8 cellular contexts compared by ENCODE assay signal in genomic region chr14:104665663-104666522, GRCh38. TPM values are rescaled to one million over a fixed set of nuclear protein-coding genes. Genes with fewer than 3 reads are reported as not detected.
DNase-seq lines count a peak whose midpoint lies in the region; ATAC-seq, FAIRE-seq and TF ChIP-seq lines count a peak whose summit lies in the region.

No MANE protein-coding gene starts in this region.

- H3K4me3 ChIP-seq in HFF-Myc (replicated peaks; ENCODE audit: low read depth, low read length) = no peak overlapping the region
- no peak overlapping the region for H3K4me3 ChIP-seq in fibroblast of pulmonary artery (replicated peaks; ENCODE audit: low read depth, low read length)
- no peak overlapping the region for H3K4me3 ChIP-seq in osteoblast (ENCODE audit: insufficient read depth, low read length)
- H3K4me3 ChIP-seq in gastrocnemius medialis = no peak overlapping the region

- no peak for TF ChIP-seq POLR2A in gastrocnemius medialis (IDR thresholded peaks at IDR 0.05)
- TF ChIP-seq POLR2A in GM12892 (IDR thresholded peaks at IDR 0.05; ENCODE audit: low read depth, low read length) = no peak

- ATAC-seq in gastrocnemius medialis = no peak

- H3K27me3 ChIP-seq in osteoblast (ENCODE audit: insufficient read depth, low read length) = no peaks in the 10 kb centered on the region
- H3K27me3 ChIP-seq in gastrocnemius medialis = peaks cover 0 to 3% (median 3%) of the 10 kb centered on the region in 3 donors

- CTCF ChIA-PET in activated CD4-positive, alpha-beta T cell treated with anti-CD3 and anti-CD28 coated beads, Interleukin-2, amount 10 ng/mL, durations not matched to agents 7 days and 5 days (lab: Charles Lee) = interaction anchor here (1.0 kb wide), 1 partner anchor 11 kb away, joined by 4 read pairs; no protein-coding TSS in a partner anchor

- POLR2A ChIA-PET in activated CD4-positive, alpha-beta T cell treated with anti-CD3 and anti-CD28 coated beads, Interleukin-2, amount 10 ng/mL, durations not matched to agents 7 days and 5 days (lab: Charles Lee) = no interaction called here

- FAIRE-seq in A204.1 (lab: Jason Lieb, UNC) (peak; percentile 84), GM12892 (lab: Jason Lieb, UNC) (no peak)

- peak overlapping the region; percentile 93 for H2AFZ ChIP-seq in osteoblast (ENCODE audit: low read length)

- H3K27ac Mint-ChIP-seq in activated CD4-positive, alpha-beta T cell treated with anti-CD3 and anti-CD28 coated beads, Interleukin-2, amount 10 ng/mL, durations not matched to agents 7 days and 5 days = peak overlapping the region; percentile 11

- no peaks in the 10 kb centered on the region for H3K79me2 ChIP-seq in osteoblast (ENCODE audit: insufficient read depth, low read length)

- H3K36me3 ChIP-seq in osteoblast (ENCODE audit: insufficient read depth, low read length) (no peaks in the 10 kb centered on the region), gastrocnemius medialis (no peaks in the 10 kb centered on the region)

- in situ Hi-C loops in gastrocnemius medialis (cut with MboI; ENCODE audit: low sequenced_read_pairs in 4 of 4) = no loop called here

- H4K20me1 ChIP-seq in osteoblast (ENCODE audit: insufficient read depth, low read length) = no peaks in the 10 kb centered on the region

- intact Hi-C loops in gastrocnemius medialis (cut with DNase I; ENCODE audit: low total_unique reads) = no loop called here

- peak overlapping the region; percentile 23 for H3K4me2 ChIP-seq in osteoblast (ENCODE audit: insufficient read depth, low read length)

- no peaks in the 10 kb centered on the region for H3K36me3 Mint-ChIP-seq in activated CD4-positive, alpha-beta T cell treated with anti-CD3 and anti-CD28 coated beads, Interleukin-2, amount 10 ng/mL, durations not matched to agents 7 days and 5 days (ENCODE audit: low read depth)

- H3K27ac ChIP-seq in osteoblast (ENCODE audit: low read depth, low read length) (no peak overlapping the region), gastrocnemius medialis (no peak overlapping the region)

- no peaks in the 10 kb centered on the region for H3K4me1 ChIP-seq in osteoblast (ENCODE audit: insufficient read depth, low read length)
- peaks cover 0 to 4% of the 10 kb centered on the region in 2 donors for H3K4me1 ChIP-seq in gastrocnemius medialis

- no peaks in the 10 kb centered on the region for H3K9me3 Mint-ChIP-seq in activated CD4-positive, alpha-beta T cell treated with anti-CD3 and anti-CD28 coated beads, Interleukin-2, amount 10 ng/mL, durations not matched to agents 7 days and 5 days

- TF ChIP-seq CTCF in HFF-Myc (IDR thresholded peaks at IDR 0.05; ENCODE audit: low read depth, low read length, missing control alignments) = peak; percentile 19
- TF ChIP-seq CTCF in fibroblast of pulmonary artery (IDR thresholded peaks at IDR 0.05; ENCODE audit: low read length, missing control alignments) = peak; percentile 18
- TF ChIP-seq CTCF in osteoblast (IDR thresholded peaks at IDR 0.05; ENCODE audit: extremely low read depth, low read depth, low read length) = peak; percentile 32
- peak in 2 of 5 experiments; percentile 33 to 49 for TF ChIP-seq CTCF in gastrocnemius medialis (IDR thresholded peaks at IDR 0.05 in 4 of 5, conservative IDR thresholded peaks at IDR 0.05 in 1 of 5)

- H3K27me3 Mint-ChIP-seq in activated CD4-positive, alpha-beta T cell treated with anti-CD3 and anti-CD28 coated beads, Interleukin-2, amount 10 ng/mL, durations not matched to agents 7 days and 5 days = peaks cover 18% of the 10 kb centered on the region

- DNase-seq in HFF-Myc (ENCODE audit: extremely low read depth, low read depth) (no peak), fibroblast of pulmonary artery (ENCODE audit: low read depth) (no peak), osteoblast (ENCODE audit: insufficient read length, low spot score, missing footprints) (peak; percentile 86), gastrocnemius medialis (no peak), AG20443 (ENCODE audit: low spot score) (no peak), GM12892 (ENCODE audit: insufficient read length) (no peak)
- DNase-seq in activated CD4-positive, alpha-beta T cell treated with anti-CD3 and anti-CD28 coated beads, Interleukin-2, amount 10 ng/mL, durations not matched to agents 7 days and 5 days = peak; percentile 64

- H3K9me3 ChIP-seq in osteoblast (ENCODE audit: low read depth, low read length) = no peaks in the 10 kb centered on the region
- H3K9me3 ChIP-seq in gastrocnemius medialis = no peaks in the 10 kb centered on the region

- peaks cover 28% of the 10 kb centered on the region for H3K4me1 Mint-ChIP-seq in activated CD4-positive, alpha-beta T cell treated with anti-CD3 and anti-CD28 coated beads, Interleukin-2, amount 10 ng/mL, durations not matched to agents 7 days and 5 days

- H3K4me3 Mint-ChIP-seq in activated CD4-positive, alpha-beta T cell treated with anti-CD3 and anti-CD28 coated beads, Interleukin-2, amount 10 ng/mL, durations not matched to agents 7 days and 5 days = no peak overlapping the region

RNA-seq across cellular contexts. Expression of gene INF2, which starts 23.5 kb away (rescaled TPM):
- total RNA-seq in activated CD4-positive, alpha-beta T cell treated with anti-CD3 and anti-CD28 coated beads, Interleukin-2, amount 10 ng/mL, durations not matched to agents 7 days and 5 days = 100 to 1,000 TPM; 163 to 171 TPM
- total RNA-seq in osteoblast = 46.6 and 49.2 TPM in 2 replicates
- total RNA-seq in gastrocnemius medialis = 10 to 100 TPM; 11.6 to 34.6 (median 19.7) TPM
- 7.4 TPM for polyA plus RNA-seq in GM12892 (2012; ENCODE audit: missing spikeins)

RNA-seq across cellular contexts. Expression of gene ADSS1, which starts 58.1 kb away (rescaled TPM):
- total RNA-seq in activated CD4-positive, alpha-beta T cell treated with anti-CD3 and anti-CD28 coated beads, Interleukin-2, amount 10 ng/mL, durations not matched to agents 7 days and 5 days = 1 to 10 TPM in 1 of 2 experiments, under 1 TPM in 1; 0.81 to 1.2 TPM
- 2.1 and 4.3 TPM in 2 replicates for total RNA-seq in osteoblast
- 100 to 1,000 TPM; 165 to 577 (median 232) TPM for total RNA-seq in gastrocnemius medialis
- polyA plus RNA-seq in GM12892 (2012; ENCODE audit: missing spikeins) = not detected

Comparison
In these comparisons a context has a peak if more than half of its experiments do, and no peak if none do; other contexts are left out.
1. DNase-seq: peak in activated CD4-positive, alpha-beta T cell treated with anti-CD3 and anti-CD28 coated beads, Interleukin-2, amount 10 ng/mL, durations not matched to agents 7 days and 5 days (single experiment) and osteoblast (single experiment); none in HFF-Myc (single experiment), fibroblast of pulmonary artery (single experiment), gastrocnemius medialis (0 of 2), AG20443 (single experiment) and GM12892 (single experiment).
2. RNA of gene ADSS1, which starts 58.1 kb away (total RNA-seq): 165 to 577 TPM in gastrocnemius medialis; 2.1 to 4.3 TPM in osteoblast and 0.81 to 1.2 TPM in activated CD4-positive, alpha-beta T cell treated with anti-CD3 and anti-CD28 coated beads, Interleukin-2, amount 10 ng/mL, durations not matched to agents 7 days and 5 days; every median in the first group is over 10 times any median in the second.